In genomic region chr4:84578540-84579409, GRCh38 we compare ENCODE assay signal across 9 cellular contexts. TPM values are rescaled to one million over a fixed set of nuclear protein-coding genes. Genes with fewer than 3 reads are reported as not detected.
DNase-seq lines count a peak whose midpoint lies in the region; ATAC-seq, FAIRE-seq and TF ChIP-seq lines count a peak whose summit lies in the region.
"Had no signal": no experiment of that assay in that cellular context is flagged by ENCODE, and none has a peak within 500 bp of the region (broad histone marks: within the 10 kb centered on the region; RNA-seq: fewer than 3 reads in every experiment).

No MANE protein-coding gene starts in this region.

- H3K9me3 Mint-ChIP-seq in Calu3 (ENCODE audit: low read depth, unreplicated experiment), result no peaks in the 10 kb centered on the region

- H3K36me3 Mint-ChIP-seq in Calu3 (ENCODE audit: insufficient read depth, unreplicated experiment), result peaks cover 19% of the 10 kb centered on the region

- intact Hi-C loops in Calu3 (cut with micrococcal nuclease; ENCODE audit: unreplicated experiment), result loop anchor here (2.0 to 10.0 kb wide), 2 partner anchors 116 to 392 kb away; no protein-coding TSS in a partner anchor
- intact Hi-C loops in sciatic nerve (cut with DNase I), result no loop called here

- no peak overlapping the region for H3K27ac ChIP-seq in HL-60 (replicated peaks)

- CTCF ChIA-PET in Calu3 (lab: Charles Lee), result interaction anchor here (0.9 to 1.2 kb wide), 4 partner anchors 17 to 172 kb away, joined by 3 to 4 read pairs (median 3); no protein-coding TSS in a partner anchor

- FAIRE-seq in GM12892 (lab: Jason Lieb, UNC), result no peak

- no peak overlapping the region for H3K4me3 ChIP-seq in HL-60 (replicated peaks; ENCODE audit: insufficient read depth, low read length)

- no peaks in the 10 kb centered on the region for H3K27me3 Mint-ChIP-seq in Calu3 (ENCODE audit: unreplicated experiment)

- peak; percentile 39 for DNase-seq in Calu3
- peak in 1 of 2 experiments; percentile 15 for DNase-seq in HL-60 (ENCODE audit: low read depth in 1 of 2, low spot score in 1 of 2)
- DNase-seq in SW 1271 (lab: John Stamatoyannopoulos, UW), result peak; percentile 0 to 36
- DNase-seq in glomerular endothelial cell (ENCODE audit: extremely low read depth, low read depth, low spot score), result peak; percentile 10
- no peak for DNase-seq in sciatic nerve (ENCODE audit: low spot score)
- no peak for DNase-seq in GM12892 (ENCODE audit: insufficient read length)

- no peak for TF ChIP-seq POLR2A in GM12892 (IDR thresholded peaks at IDR 0.05; ENCODE audit: low read depth, low read length)

- H3K4me3 Mint-ChIP-seq in Calu3 (ENCODE audit: low read depth, unreplicated experiment), result no peak overlapping the region

- peaks cover 10% of the 10 kb centered on the region for H3K4me1 Mint-ChIP-seq in Calu3 (ENCODE audit: low read depth, unreplicated experiment)

- TF ChIP-seq CTCF in Calu3 (IDR thresholded peaks at IDR 0.05; ENCODE audit: unreplicated experiment) (peak; percentile 45), HL-60 (IDR thresholded peaks at IDR 0.05; ENCODE audit: insufficient read depth, low read length) (peak; percentile 58)

- no peak overlapping the region for H3K27ac Mint-ChIP-seq in Calu3 (ENCODE audit: unreplicated experiment)

- ATAC-seq in sciatic nerve (no peak), HG03378 (IDR thresholded peaks at IDR 0.05; ENCODE audit: unreplicated experiment) (no peak), GM21786 (IDR thresholded peaks at IDR 0.05; ENCODE audit: unreplicated experiment) (no peak)

- peaks cover 19% of the 10 kb centered on the region for H3K27me3 ChIP-seq in HL-60 (ENCODE audit: insufficient read depth, poor library complexity, severe bottlenecking)

- BruUV-seq in Calu3 (replicated peaks; lab: Mats Ljungman, UMichigan), result no TSS peak

RNA-seq across cellular contexts. Expression of gene CDS1, which starts 4.2 kb away (rescaled TPM):
- 18.8 and 22.4 TPM in 2 replicates for total RNA-seq in Calu3 (2022)
- 0.12 and 0.29 TPM in 2 replicates for total RNA-seq in glomerular endothelial cell
- total RNA-seq in sciatic nerve, result 0.31 TPM
- 0.04 TPM for polyA plus RNA-seq in GM12892 (2012; ENCODE audit: missing spikeins)
- total RNA-seq: T-helper 2 cell treated with Interferon-gamma antibody and Interleukin-4, amounts not matched to agents 100 ng/mL and 5 ng/mL, for 36 hours had no signal

Comparison
In these comparisons a context has a peak if more than half of its experiments do, and no peak if none do; other contexts are left out.
1. DNase-seq: peak in Calu3 (single experiment), SW 1271 (2 of 2) and glomerular endothelial cell (single experiment); none in sciatic nerve (single experiment) and GM12892 (single experiment).
2. RNA of gene CDS1, which starts 4.2 kb away (total RNA-seq): 18.8 to 22.4 TPM in Calu3; 0.31 TPM in sciatic nerve (single experiment) and 0.12 to 0.29 TPM in glomerular endothelial cell; every median in the first group is over 10 times any median in the second.